Comparison of ENCODE assay signal across 22 cellular contexts in genomic region chr10:24703700-24704099, GRCh38. TPM values are rescaled to one million over a fixed set of nuclear protein-coding genes. Genes with fewer than 3 reads are reported as not detected.
DNase-seq lines count a peak whose midpoint lies in the region; ATAC-seq, FAIRE-seq and TF ChIP-seq lines count a peak whose summit lies in the region.
"Had no signal": no experiment of that assay in that cellular context is flagged by ENCODE, and none has a peak within 500 bp of the region (broad histone marks: within the 10 kb centered on the region; RNA-seq: fewer than 3 reads in every experiment).

No MANE protein-coding gene starts in this region.

- DNase-seq in DND-41 (no peak), RPMI7951 (ENCODE audit: low read depth) (peak; percentile 92), fibroblast of mammary gland (ENCODE audit: low read depth) (peak; percentile 96), trophoblast cell (no peak), HUDEP-2 (lab: John Stamatoyannopoulos, UW; ENCODE audit: unreplicated experiment in 76 of 76) (no peak), SJCRH30 (no peak), urothelium cell line (ENCODE audit: low spot score) (no peak)
- DNase-seq: brain microvascular endothelial cell; cortex of kidney; DMS79 treated with DMSO at 0.1 percent for 48 hours; NCI-H1417; NCI-H524 treated with DMSO at 0.1 percent for 48 hours; small intestine; stimulated activated CD4-positive, alpha-beta T cell treated with anti-CD3 and anti-CD28 coated beads, Interleukin-2, amount 100 ng/mL, for 48 hours; stimulated activated naive CD8-positive, alpha-beta T cell treated with anti-CD3 and anti-CD28 coated beads, Interleukin-15, Interleukin-2, amounts not matched to agents 100 U/mL and 50 U/mL, for 24 hours; thyroid gland had no signal

- H3K18ac ChIP-seq in trophoblast cell (ENCODE audit: low read length): no peak overlapping the region

- peaks cover 97% of the 10 kb centered on the region for H3K79me2 ChIP-seq in DND-41 (ENCODE audit: insufficient read depth, low read length)
- peaks cover 13% of the 10 kb centered on the region for H3K79me2 ChIP-seq in trophoblast cell (ENCODE audit: control insufficient read depth, insufficient read depth, low read length, poor library complexity)

- H3K4me1 ChIP-seq in DND-41 (ENCODE audit: insufficient read depth, low read length) (peaks cover 57% of the 10 kb centered on the region), trophoblast cell (ENCODE audit: control insufficient read depth in 1 of 2, insufficient read depth in 2 of 2, low read length in 2 of 2) (peaks cover 11 to 13% of the 10 kb centered on the region in 2 experiments), SJCRH30 (no peaks in the 10 kb centered on the region)

- no peak overlapping the region for H3K9ac ChIP-seq in DND-41 (ENCODE audit: low read depth, low read length)
- no peak overlapping the region for H3K9ac ChIP-seq in trophoblast cell (ENCODE audit: low read length)

- no peak overlapping the region for H3K4me3 ChIP-seq in DND-41 (ENCODE audit: low read depth in 1 of 2, low read length in 2 of 2)
- H3K4me3 ChIP-seq in fibroblast of mammary gland (ENCODE audit: control insufficient read depth, low read depth, low read length): peak overlapping the region; percentile 5
- H3K4me3 ChIP-seq in trophoblast cell (ENCODE audit: low read depth, low read length): no peak overlapping the region
- no peak overlapping the region for H3K4me3 ChIP-seq in SJCRH30
- H3K4me3 ChIP-seq: prostate gland, thyroid gland had no signal

- H3K27ac ChIP-seq in DND-41 (ENCODE audit: low read length) (peak overlapping the region; percentile 47; the same call in 1 of the 2 replicates), trophoblast cell (ENCODE audit: low read depth, low read length) (no peak overlapping the region), SJCRH30 (no peak overlapping the region)
- H3K27ac ChIP-seq: brain microvascular endothelial cell, prostate gland, thyroid gland had no signal

- WGBS in trophoblast cell (ENCODE audit: extremely low coverage, insufficient coverage, insufficient read length): no CpG with 5 or more reads among the region's 5 CpGs

- no peak overlapping the region for H4K91ac ChIP-seq in trophoblast cell (ENCODE audit: low read depth, low read length)

- no peak for ATAC-seq in DND-41 (ENCODE audit: insufficient read depth, low read depth)
- no peak for ATAC-seq in activated CD4-positive, CD25-positive, alpha-beta regulatory T cell treated with anti-CD3 and anti-CD28 coated beads, Interleukin-2, amount 50 U/mL, for 24 hours
- ATAC-seq: HCT116; Right ventricle myocardium inferior; stimulated activated naive CD8-positive, alpha-beta T cell treated with anti-CD3 and anti-CD28 coated beads, Interleukin-15, Interleukin-2, amounts not matched to agents 100 U/mL and 50 U/mL, for 24 hours had no signal

- TF ChIP-seq CTCF in DND-41 (IDR thresholded peaks at IDR 0.05; ENCODE audit: borderline replicate concordance, extremely low read depth, low read length, poor library complexity, severe bottlenecking) (no peak), fibroblast of mammary gland (conservative IDR thresholded peaks at IDR 0.05; ENCODE audit: control insufficient read depth, insufficient read depth, low read depth, low read length) (no peak)

- H2BK120ac ChIP-seq in trophoblast cell (ENCODE audit: insufficient read depth, low read length, poor library complexity): no peak overlapping the region

- H3K36me3 ChIP-seq in DND-41 (ENCODE audit: insufficient read depth, low read length): peaks cover 12% of the 10 kb centered on the region; the same call in 1 of the 2 replicates
- peaks cover 0 to 3% of the 10 kb centered on the region in 2 experiments for H3K36me3 ChIP-seq in trophoblast cell (ENCODE audit: control insufficient read depth in 1 of 2, insufficient read depth in 2 of 2, low read length in 2 of 2)
- H3K36me3 ChIP-seq in SJCRH30: no peaks in the 10 kb centered on the region
- H3K36me3 ChIP-seq: brain microvascular endothelial cell, prostate gland, thyroid gland had no signal

- no peak overlapping the region for H2AK5ac ChIP-seq in trophoblast cell (ENCODE audit: low read length)

- H3K9me3 ChIP-seq in DND-41 (ENCODE audit: insufficient read depth, low read length, severe bottlenecking): no peaks in the 10 kb centered on the region
- peaks cover 2% of the 10 kb centered on the region for H3K9me3 ChIP-seq in trophoblast cell (ENCODE audit: insufficient read depth, low read depth, low read length)
- no peaks in the 10 kb centered on the region for H3K9me3 ChIP-seq in SJCRH30 (replicated peaks)
- H3K9me3 ChIP-seq: prostate gland, thyroid gland had no signal

- no peak overlapping the region for H4K12ac ChIP-seq in trophoblast cell (ENCODE audit: low read depth, low read length)

- no peak overlapping the region for H3K23ac ChIP-seq in trophoblast cell (ENCODE audit: low read length)

- no peak overlapping the region for H2BK12ac ChIP-seq in trophoblast cell (ENCODE audit: low read length)

- no peak overlapping the region for H2BK5ac ChIP-seq in trophoblast cell (ENCODE audit: low read depth, low read length, poor library complexity)

- H3K4me2 ChIP-seq in DND-41 (ENCODE audit: insufficient read depth, low read length) (no peak overlapping the region), trophoblast cell (ENCODE audit: low read length) (no peak overlapping the region)

- H3K14ac ChIP-seq in trophoblast cell (ENCODE audit: low read length): no peak overlapping the region

- H4K20me1 ChIP-seq in DND-41 (ENCODE audit: insufficient read depth, low read length): peaks cover 52% of the 10 kb centered on the region

- H3K27me3 ChIP-seq in DND-41 (ENCODE audit: insufficient read depth, low read length, poor library complexity): no peaks in the 10 kb centered on the region
- no peaks in the 10 kb centered on the region for H3K27me3 ChIP-seq in trophoblast cell (ENCODE audit: insufficient read depth, low read length)
- no peaks in the 10 kb centered on the region for H3K27me3 ChIP-seq in SJCRH30
- H3K27me3 ChIP-seq: brain microvascular endothelial cell, thyroid gland had no signal

- FAIRE-seq in urothelium cell line (lab: Jason Lieb, UNC): no peak
- FAIRE-seq: GM18507, small intestine, TTC549 had no signal

- no peak overlapping the region for H2AFZ ChIP-seq in DND-41 (ENCODE audit: low read depth, low read length)
- no peak overlapping the region for H2AFZ ChIP-seq in trophoblast cell (ENCODE audit: insufficient read depth, low read length, poor library complexity)

- H3K79me1 ChIP-seq in trophoblast cell (ENCODE audit: low read length): peaks cover 4% of the 10 kb centered on the region

- H4K8ac ChIP-seq in trophoblast cell (ENCODE audit: low read depth, low read length): no peak overlapping the region

- H3K4ac ChIP-seq in trophoblast cell (ENCODE audit: low read depth, low read length): peak overlapping the region; percentile 88

RNA-seq across cellular contexts. Expression of gene ARHGAP21, which starts 20.0 kb away (rescaled TPM):
- 60.6 and 76.3 TPM in 2 replicates for total RNA-seq in RPMI7951 (2014; rRNA removed; shearing (Covaris generic))
- 65.0 and 66.8 TPM in 2 replicates for polyA plus RNA-seq in trophoblast cell (2013)
- total RNA-seq in SJCRH30 (2014; rRNA removed; shearing (Covaris generic)): 38.0 and 48.7 TPM in 2 replicates

Comparison
In these comparisons a context has a peak if more than half of its experiments do, and no peak if none do; other contexts are left out.
1. DNase-seq: peak in RPMI7951 (single experiment) and fibroblast of mammary gland (single experiment); none in DND-41 (single experiment), trophoblast cell (0 of 2), HUDEP-2 (0 of 76), SJCRH30 (0 of 2) and urothelium cell line (single experiment).